Comparison of ENCODE assay signal across 9 cellular contexts in genomic region chr20:23799216-23799847, GRCh38. TPM values are rescaled to one million over a fixed set of nuclear protein-coding genes. Genes with fewer than 3 reads are reported as not detected.
DNase-seq lines count a peak whose midpoint lies in the region; ATAC-seq and TF ChIP-seq lines count a peak whose summit lies in the region.
"Not testable (repeated sequence)": the region's sequence is repeated elsewhere in the genome, so short reads cannot be mapped to it uniquely, and the experiment has no call there.
"Had no signal": no experiment of that assay in that cellular context is flagged by ENCODE, and none has a peak within 500 bp of the region (broad histone marks: within the 10 kb centered on the region; RNA-seq: fewer than 3 reads in every experiment).

No MANE protein-coding gene starts in this region.

- H3K4me3 ChIP-seq in fibroblast of villous mesenchyme (ENCODE audit: low read depth, low read length); naive thymus-derived CD4-positive, alpha-beta T cell (ENCODE audit: low read length); thyroid gland (replicated peaks in 1 of 3): not testable (repeated sequence)

- not testable (repeated sequence) for H3K4me3 Mint-ChIP-seq in activated T-helper 17 cell treated with anti-CD3 and anti-CD28 coated beads, Interleukin-2, amount 50 U/mL, for 72 hours; naive thymus-derived CD4-positive, alpha-beta T cell

- POLR2A ChIA-PET in naive thymus-derived CD4-positive, alpha-beta T cell (lab: Charles Lee), result not testable (repeated sequence)

- not testable (repeated sequence) for H3K27ac ChIP-seq in naive thymus-derived CD4-positive, alpha-beta T cell (ENCODE audit: low read depth, low read length); thyroid gland

- H3K9me3 ChIP-seq in naive thymus-derived CD4-positive, alpha-beta T cell (ENCODE audit: control insufficient read depth in 2 of 3, low read length in 3 of 3); thyroid gland: not testable (repeated sequence)

- H3K4me1 Mint-ChIP-seq in activated T-helper 17 cell treated with anti-CD3 and anti-CD28 coated beads, Interleukin-2, amount 50 U/mL, for 72 hours; naive thymus-derived CD4-positive, alpha-beta T cell: not testable (repeated sequence)

- not testable (repeated sequence) for H3K9me3 Mint-ChIP-seq in activated T-helper 17 cell treated with anti-CD3 and anti-CD28 coated beads, Interleukin-2, amount 50 U/mL, for 72 hours; naive thymus-derived CD4-positive, alpha-beta T cell

- TF ChIP-seq POLR2A in thyroid gland (IDR thresholded peaks at IDR 0.05), result not testable (repeated sequence)

- peak; percentile 66 for DNase-seq in ELF-1 (ENCODE audit: low read depth, low spot score)
- DNase-seq in HK-2 (ENCODE audit: unreplicated experiment), result peak; percentile 35
- DNase-seq in RKO (ENCODE audit: low spot score), result peak; percentile 17
- peak; percentile 29 for DNase-seq in fibroblast of villous mesenchyme (ENCODE audit: low read depth)
- peak in 4 of 9 donors; percentile 1 to 33 (median 14) for DNase-seq in naive thymus-derived CD4-positive, alpha-beta T cell
- peak; percentile 12 to 29 for DNase-seq in thyroid gland

- intact Hi-C loops in naive thymus-derived CD4-positive, alpha-beta T cell (cut with micrococcal nuclease); thyroid gland (cut with DNase I): not testable (repeated sequence)

- TF ChIP-seq CTCF in fibroblast of villous mesenchyme (IDR thresholded peaks at IDR 0.05; ENCODE audit: insufficient read depth, low read depth, low read length) (peak; percentile 64), thyroid gland (IDR thresholded peaks at IDR 0.05) (peak in 5 of 6 experiments; percentile 17 to 53 (median 31))

- not testable (repeated sequence) for H3K36me3 ChIP-seq in naive thymus-derived CD4-positive, alpha-beta T cell (ENCODE audit: control insufficient read depth in 2 of 3, insufficient read depth in 3 of 3, low read length in 3 of 3); thyroid gland

- H3K4me1 ChIP-seq in naive thymus-derived CD4-positive, alpha-beta T cell (ENCODE audit: control insufficient read depth in 2 of 2, insufficient read depth in 2 of 2, low read length in 2 of 2); thyroid gland: not testable (repeated sequence)

- H3K27me3 ChIP-seq in naive thymus-derived CD4-positive, alpha-beta T cell (ENCODE audit: control insufficient read depth in 2 of 2, insufficient read depth in 2 of 2, low read length in 2 of 2); thyroid gland: not testable (repeated sequence)

- CTCF ChIA-PET in naive thymus-derived CD4-positive, alpha-beta T cell (lab: Charles Lee), result not testable (repeated sequence)

- H3K36me3 Mint-ChIP-seq in activated T-helper 17 cell treated with anti-CD3 and anti-CD28 coated beads, Interleukin-2, amount 50 U/mL, for 72 hours (ENCODE audit: low read depth); naive thymus-derived CD4-positive, alpha-beta T cell: not testable (repeated sequence)

- WGBS in thyroid gland, 2 donors, result 52 to 67% methylated on average over 3 to 4 of the region's 4 CpGs

- not testable (repeated sequence) for H3K27ac Mint-ChIP-seq in activated T-helper 17 cell treated with anti-CD3 and anti-CD28 coated beads, Interleukin-2, amount 50 U/mL, for 72 hours; naive thymus-derived CD4-positive, alpha-beta T cell

- H3K27me3 Mint-ChIP-seq in activated T-helper 17 cell treated with anti-CD3 and anti-CD28 coated beads, Interleukin-2, amount 50 U/mL, for 72 hours, result not testable (repeated sequence)
- peaks cover 0 to 16% (median 13%) of the 10 kb centered on the region in 5 donors for H3K27me3 Mint-ChIP-seq in naive thymus-derived CD4-positive, alpha-beta T cell

- peak; percentile 66 for ATAC-seq in GM21529 (IDR thresholded peaks at IDR 0.05; ENCODE audit: unreplicated experiment)
- peak; percentile 62 for ATAC-seq in activated T-helper 17 cell treated with anti-CD3 and anti-CD28 coated beads, Interleukin-2, amount 50 U/mL, for 72 hours (replicated peaks)
- ATAC-seq in naive thymus-derived CD4-positive, alpha-beta T cell, result peak; percentile 61

RNA-seq across cellular contexts. Expression of gene CST2, which starts 27.2 kb away (rescaled TPM):
- not detected for total RNA-seq in activated T-helper 17 cell treated with anti-CD3 and anti-CD28 coated beads, Interleukin-2, amount 50 U/mL, for 72 hours
- total RNA-seq in fibroblast of villous mesenchyme, result not detected in 2 replicates
- not detected for total RNA-seq in naive thymus-derived CD4-positive, alpha-beta T cell
- polyA plus RNA-seq in naive thymus-derived CD4-positive, alpha-beta T cell, result not detected
- not detected for total RNA-seq in thyroid gland
- total RNA-seq: ovary had no signal

RNA-seq across cellular contexts. Expression of gene CST1, which starts 48.6 kb away (rescaled TPM):
- not detected for total RNA-seq in activated T-helper 17 cell treated with anti-CD3 and anti-CD28 coated beads, Interleukin-2, amount 50 U/mL, for 72 hours
- total RNA-seq in fibroblast of villous mesenchyme (3.9 and 11.3 TPM in 2 replicates), thyroid gland (not detected)
- not detected for total RNA-seq in naive thymus-derived CD4-positive, alpha-beta T cell
- not detected for polyA plus RNA-seq in naive thymus-derived CD4-positive, alpha-beta T cell
